ENCODE assay signal across 7 cellular contexts in genomic region chr18:12657048-12657848, GRCh38. TPM values are rescaled to one million over a fixed set of nuclear protein-coding genes. Genes with fewer than 3 reads are reported as not detected.
DNase-seq lines count a peak whose midpoint lies in the region; ATAC-seq and TF ChIP-seq lines count a peak whose summit lies in the region.

No MANE protein-coding gene starts in this region.

- H3K4me3 Mint-ChIP-seq in activated naive CD4-positive, alpha-beta T cell treated with anti-CD3 and anti-CD28 coated beads for 36 hours: peak overlapping the region; percentile 76

- CTCF ChIA-PET in activated naive CD4-positive, alpha-beta T cell treated with anti-CD3 and anti-CD28 coated beads for 36 hours (lab: Charles Lee): interaction anchor here (4.4 kb wide), 1 partner anchor 264 kb away, joined by 54 read pairs; no protein-coding TSS in a partner anchor

- TF ChIP-seq CTCF in GM10266 (IDR thresholded peaks at IDR 0.05; ENCODE audit: control insufficient read depth, insufficient read depth, low read depth, missing control alignments): no peak

- H3K4me1 Mint-ChIP-seq in activated naive CD4-positive, alpha-beta T cell treated with anti-CD3 and anti-CD28 coated beads for 36 hours (ENCODE audit: low read depth): peaks cover 7% of the 10 kb centered on the region

- intact Hi-C loops in activated naive CD4-positive, alpha-beta T cell treated with anti-CD3 and anti-CD28 coated beads for 36 hours (cut with micrococcal nuclease): loop anchor here (1.0 to 5.0 kb wide), 3 partner anchors 45 to 385 kb away; partner anchors contain the start of genes CEP76 and PRELID3A

- H3K27ac Mint-ChIP-seq in activated naive CD4-positive, alpha-beta T cell treated with anti-CD3 and anti-CD28 coated beads for 36 hours: no peak overlapping the region

- peak; percentile 34 for DNase-seq in GM10266 (ENCODE audit: extremely low spot score)
- peak; percentile 39 for DNase-seq in M059J (ENCODE audit: low read depth)
- DNase-seq in activated naive CD4-positive, alpha-beta T cell treated with anti-CD3 and anti-CD28 coated beads for 36 hours: peak; percentile 10
- DNase-seq in glomerular visceral epithelial cell (ENCODE audit: extremely low spot score): peak; percentile 51
- DNase-seq in occipital lobe (lab: John Stamatoyannopoulos, UW): peak; percentile 40
- DNase-seq in NK-92 (lab: John Stamatoyannopoulos, UW; ENCODE audit: unreplicated experiment): no peak

- no peaks in the 10 kb centered on the region for H3K36me3 Mint-ChIP-seq in activated naive CD4-positive, alpha-beta T cell treated with anti-CD3 and anti-CD28 coated beads for 36 hours (ENCODE audit: low read depth)

- peaks cover 22% of the 10 kb centered on the region for H3K27me3 Mint-ChIP-seq in activated naive CD4-positive, alpha-beta T cell treated with anti-CD3 and anti-CD28 coated beads for 36 hours (ENCODE audit: low read depth)

- ATAC-seq in GM21825 (IDR thresholded peaks at IDR 0.05; ENCODE audit: unreplicated experiment): peak; percentile 23

- no peaks in the 10 kb centered on the region for H3K9me3 Mint-ChIP-seq in activated naive CD4-positive, alpha-beta T cell treated with anti-CD3 and anti-CD28 coated beads for 36 hours

RNA-seq across cellular contexts. Expression of gene SPIRE1, which starts 0.7 kb away (rescaled TPM):
- 19.1 and 21.2 TPM in 2 replicates for total RNA-seq in M059J (2014; rRNA removed; shearing (Covaris generic))
- total RNA-seq in activated naive CD4-positive, alpha-beta T cell treated with anti-CD3 and anti-CD28 coated beads for 36 hours: 1 to 10 TPM; 1.3 to 1.7 TPM
- 128 TPM for total RNA-seq in occipital lobe

RNA-seq across cellular contexts. Expression of gene CEP76, which starts 45.3 kb away (rescaled TPM):
- 9.9 and 22.4 TPM in 2 replicates for total RNA-seq in M059J (2014; rRNA removed; shearing (Covaris generic))
- 10 to 100 TPM; 14.8 to 18.0 TPM for total RNA-seq in activated naive CD4-positive, alpha-beta T cell treated with anti-CD3 and anti-CD28 coated beads for 36 hours
- 22.5 TPM for total RNA-seq in occipital lobe

RNA-seq across cellular contexts. Expression of gene PSMG2, which starts 45.6 kb away (rescaled TPM):
- total RNA-seq in M059J (2014; rRNA removed; shearing (Covaris generic)): 92.3 and 136 TPM in 2 replicates
- total RNA-seq in activated naive CD4-positive, alpha-beta T cell treated with anti-CD3 and anti-CD28 coated beads for 36 hours: 100 to 1,000 TPM in 1 of 2 experiments, 10 to 100 TPM in 1; 99.2 to 107 TPM
- 73.2 TPM for total RNA-seq in occipital lobe
